Comparison of ENCODE assay signal across 2 cellular contexts in the genomic region with DNA sequence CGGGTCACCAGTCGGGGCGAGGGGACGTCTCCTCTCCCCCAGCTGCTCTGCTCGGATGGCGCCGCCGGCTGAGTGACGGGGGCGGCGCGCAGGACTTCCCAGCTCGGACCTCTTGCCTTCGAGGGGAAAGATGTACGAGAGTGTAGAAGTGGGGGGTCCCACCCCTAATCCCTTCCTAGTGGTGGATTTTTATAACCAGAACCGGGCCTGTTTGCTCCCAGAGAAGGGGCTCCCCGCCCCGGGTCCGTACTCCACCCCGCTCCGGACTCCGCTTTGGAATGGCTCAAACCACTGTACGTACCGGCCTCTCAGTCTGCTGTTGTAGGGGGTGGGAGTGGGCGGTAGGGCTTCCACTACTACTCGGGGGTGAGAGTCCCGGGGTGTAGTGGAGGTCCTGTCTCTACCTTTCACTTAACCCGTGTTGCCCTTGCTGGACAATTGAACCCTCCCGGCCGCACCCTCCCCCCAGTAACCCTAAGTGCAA.
TF ChIP-seq lines count a peak whose summit lies in the region.

No MANE protein-coding gene starts in this region.

TF ChIP-seq in SK-N-SH, 30 proteins besides CTCF, POLR2A, EP300 and RAD21 (continued from another document):
- no peak for TF ChIP-seq CHD2 (IDR thresholded peaks at IDR 0.05; ENCODE audit: low read length, partially characterized antibody)

TF ChIP-seq in SK-N-SH treated with all-trans-retinoic acid at 6 μM for 48 hours, 23 proteins besides CTCF, POLR2A, EP300 and RAD21 (continued from another document):
- TF ChIP-seq, protein P1, sequence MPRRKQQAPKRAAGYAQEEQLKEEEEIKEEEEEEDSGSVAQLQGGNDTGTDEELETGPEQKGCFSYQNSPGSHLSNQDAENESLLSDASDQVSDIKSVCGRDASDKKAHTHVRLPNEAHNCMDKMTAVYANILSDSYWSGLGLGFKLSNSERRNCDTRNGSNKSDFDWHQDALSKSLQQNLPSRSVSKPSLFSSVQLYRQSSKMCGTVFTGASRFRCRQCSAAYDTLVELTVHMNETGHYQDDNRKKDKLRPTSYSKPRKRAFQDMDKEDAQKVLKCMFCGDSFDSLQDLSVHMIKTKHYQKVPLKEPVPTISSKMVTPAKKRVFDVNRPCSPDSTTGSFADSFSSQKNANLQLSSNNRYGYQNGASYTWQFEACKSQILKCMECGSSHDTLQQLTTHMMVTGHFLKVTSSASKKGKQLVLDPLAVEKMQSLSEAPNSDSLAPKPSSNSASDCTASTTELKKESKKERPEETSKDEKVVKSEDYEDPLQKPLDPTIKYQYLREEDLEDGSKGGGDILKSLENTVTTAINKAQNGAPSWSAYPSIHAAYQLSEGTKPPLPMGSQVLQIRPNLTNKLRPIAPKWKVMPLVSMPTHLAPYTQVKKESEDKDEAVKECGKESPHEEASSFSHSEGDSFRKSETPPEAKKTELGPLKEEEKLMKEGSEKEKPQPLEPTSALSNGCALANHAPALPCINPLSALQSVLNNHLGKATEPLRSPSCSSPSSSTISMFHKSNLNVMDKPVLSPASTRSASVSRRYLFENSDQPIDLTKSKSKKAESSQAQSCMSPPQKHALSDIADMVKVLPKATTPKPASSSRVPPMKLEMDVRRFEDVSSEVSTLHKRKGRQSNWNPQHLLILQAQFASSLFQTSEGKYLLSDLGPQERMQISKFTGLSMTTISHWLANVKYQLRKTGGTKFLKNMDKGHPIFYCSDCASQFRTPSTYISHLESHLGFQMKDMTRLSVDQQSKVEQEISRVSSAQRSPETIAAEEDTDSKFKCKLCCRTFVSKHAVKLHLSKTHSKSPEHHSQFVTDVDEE (CRISPR knock-in tag; IDR thresholded peaks at IDR 0.05): no peak
